Comparison of ENCODE assay signal across 9 cellular contexts in the genomic region with DNA sequence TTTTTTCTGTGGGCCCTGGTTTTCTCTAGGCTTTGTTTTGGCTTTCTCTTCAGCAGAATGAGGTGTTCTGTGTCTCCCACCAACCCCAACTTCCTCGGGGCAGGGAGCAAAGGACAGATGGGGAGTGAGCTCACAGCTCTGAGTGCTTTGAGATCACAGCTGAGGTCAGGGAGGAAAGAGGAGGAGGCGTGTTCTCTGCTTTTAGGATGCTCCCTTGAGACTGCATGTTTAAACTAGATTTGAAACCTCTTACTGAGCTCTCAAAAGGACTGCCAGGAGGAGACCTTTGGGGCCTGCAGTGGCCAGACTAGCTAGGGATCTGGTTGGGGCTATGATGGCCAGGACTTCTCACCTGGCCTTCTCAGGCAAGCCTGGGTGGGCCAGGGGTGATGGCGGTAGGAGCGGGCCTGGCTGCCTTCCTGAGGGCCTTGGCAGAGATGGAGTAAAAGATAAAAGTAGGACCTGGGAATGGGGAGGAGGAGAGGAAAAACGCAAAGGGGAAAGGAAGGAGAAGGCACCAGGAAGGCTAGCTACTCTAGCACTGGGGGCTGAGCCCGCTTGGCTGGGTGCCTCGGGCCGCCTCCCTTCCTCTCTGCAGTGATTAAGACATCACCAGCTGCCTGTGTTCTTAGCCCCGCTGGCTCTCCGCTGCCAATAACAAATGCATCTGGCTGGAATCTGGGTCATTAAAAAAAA.
A peak's percentile ranks its signal among the peaks of the same experiment; 100 is the strongest.
DNase-seq lines count a peak whose midpoint lies in the region; ATAC-seq and TF ChIP-seq lines count a peak whose summit lies in the region.
"Had no signal": no experiment of that assay in that cellular context is flagged by ENCODE, and none has a peak within 500 bp of the region (broad histone marks: within the 10 kb centered on the region; RNA-seq: fewer than 3 reads in every experiment).

No MANE protein-coding gene starts in this region.

- peaks cover 58% of the 10 kb centered on the region for H3K4me1 ChIP-seq in mesodermal cell (ENCODE audit: control insufficient read depth, insufficient read depth, low read length, poor library complexity, severe bottlenecking)

- intact Hi-C loops in MCF 10A (cut with micrococcal nuclease), result loop anchor here (1.0 kb wide), 1 partner anchor 49 kb away; no protein-coding TSS in a partner anchor

- H3K9me3 ChIP-seq in mesodermal cell (ENCODE audit: control insufficient read depth, low read length), result no peaks in the 10 kb centered on the region

- H3K4me3 ChIP-seq in mesodermal cell (ENCODE audit: extremely low read depth, insufficient read depth, low read length, poor library complexity, severe bottlenecking), result no peak overlapping the region

- CTCF ChIA-PET in MCF 10A (lab: Yijun Ruan, JAX), result interaction anchor here (0.6 to 3.2 kb wide), 9 partner anchors 11 to 144 kb away, joined by 3 to 19 read pairs (median 4); no protein-coding TSS in a partner anchor

- H3K9me3 Mint-ChIP-seq in MCF 10A (ENCODE audit: unreplicated experiment), result no peaks in the 10 kb centered on the region
- H3K9me3 Mint-ChIP-seq: dendritic cell treated with granulocyte-macrophage colony-stimulating factor and Interleukin-4, amounts not matched to agents 40 ng/mL and 50 ng/mL, for 4 days had no signal

- 87 to 90% methylated on average over 8 of the region's 10 CpGs for WGBS in mesodermal cell (ENCODE audit: insufficient coverage in 2 of 2), 2 experiments

- TSS peak; percentile 33 for BruUV-seq in MCF 10A (replicated peaks; lab: Mats Ljungman, UMichigan)

- no peaks in the 10 kb centered on the region for H3K36me3 Mint-ChIP-seq in MCF 10A (ENCODE audit: insufficient read depth, unreplicated experiment)

- POLR2A ChIA-PET in MCF 10A (lab: Yijun Ruan, JAX), result interaction anchor here (0.9 to 1.7 kb wide), 8 partner anchors 18 to 142 kb away, joined by 3 to 6 read pairs (median 4); no protein-coding TSS in a partner anchor

- H3K36me3 ChIP-seq in mesodermal cell (ENCODE audit: control insufficient read depth, insufficient read depth, low read length), result peaks cover 13% of the 10 kb centered on the region

- TF ChIP-seq CTCF in MCF 10A (IDR thresholded peaks at IDR 0.05; ENCODE audit: unreplicated experiment), result no peak

- no peaks in the 10 kb centered on the region for H3K27me3 Mint-ChIP-seq in MCF 10A (ENCODE audit: insufficient read depth, unreplicated experiment)

- H3K27ac ChIP-seq in mesodermal cell (ENCODE audit: low read depth, low read length, severe bottlenecking), result peak overlapping the region; percentile 53

- H3K4me3 Mint-ChIP-seq in MCF 10A (ENCODE audit: unreplicated experiment), result peak overlapping the region; percentile 2
- H3K4me3 Mint-ChIP-seq: dendritic cell treated with granulocyte-macrophage colony-stimulating factor and Interleukin-4, amounts not matched to agents 40 ng/mL and 50 ng/mL, for 4 days had no signal

- in situ Hi-C loops in G401 (cut with HindIII; ENCODE audit: low sequenced_read_pairs), result no loop called here

- no peak for ATAC-seq in HG02870 (IDR thresholded peaks at IDR 0.05; ENCODE audit: unreplicated experiment)

- H3K27ac Mint-ChIP-seq in MCF 10A (ENCODE audit: low read depth, unreplicated experiment), result peak overlapping the region; percentile 95
- H3K27ac Mint-ChIP-seq: dendritic cell treated with granulocyte-macrophage colony-stimulating factor and Interleukin-4, amounts not matched to agents 40 ng/mL and 50 ng/mL, for 4 days had no signal

- H3K4me1 Mint-ChIP-seq in MCF 10A (ENCODE audit: insufficient read depth, unreplicated experiment), result peaks cover 28% of the 10 kb centered on the region

- DNase-seq in AG08395 (ENCODE audit: low spot score), result peak; percentile 90
- peak; percentile 88 for DNase-seq in NCI-H1694 treated with DMSO at 0.1 percent for 48 hours (lab: John Stamatoyannopoulos, UW)
- peak; percentile 87 for DNase-seq in MCF 10A (ENCODE audit: unreplicated experiment)
- DNase-seq in G401 (ENCODE audit: low spot score), result no peak
- no peak for DNase-seq in activated T-cell treated with anti-CD3 and anti-CD28 coated beads for 4 hours
- DNase-seq in MV-4-11 (lab: John Stamatoyannopoulos, UW), result no peak

Comparison
In these comparisons a context has a peak if more than half of its experiments do, and no peak if none do; other contexts are left out.
1. DNase-seq: peak in AG08395 (single experiment), NCI-H1694 treated with DMSO at 0.1 percent for 48 hours (single experiment) and MCF 10A (single experiment); none in G401 (single experiment), activated T-cell treated with anti-CD3 and anti-CD28 coated beads for 4 hours (single experiment) and MV-4-11 (single experiment).